Comparison of ENCODE assay signal across 17 cellular contexts in genomic region chr6:119602215-119603178, GRCh38.
A peak's percentile ranks its signal among the peaks of the same experiment; 100 is the strongest.
DNase-seq lines count a peak whose midpoint lies in the region; FAIRE-seq and TF ChIP-seq lines count a peak whose summit lies in the region.
"Had no signal": no experiment of that assay in that cellular context is flagged by ENCODE, and none has a peak within 500 bp of the region (broad histone marks: within the 10 kb centered on the region; RNA-seq: fewer than 3 reads in every experiment).

No MANE protein-coding gene starts in this region.

- DNase-seq in AG10803 (ENCODE audit: low read depth): peak; percentile 63
- peak; percentile 88 for DNase-seq in LHCN-M2 (ENCODE audit: low read depth)
- peak; percentile 81 for DNase-seq in mammary epithelial cell
- peak; percentile 45 for DNase-seq in keratinocyte (ENCODE audit: low read depth, low spot score)
- DNase-seq in activated gamma-delta T cell treated with Interleukin-2 at 50 U/mL for 16 hours: no peak
- DNase-seq in T-helper 2 cell treated with Interferon-gamma antibody and Interleukin-4, amounts not matched to agents 5 μg/mL and 100 μg/mL, for 36 hours (ENCODE audit: low spot score): no peak
- no peak for DNase-seq in KBM-7
- no peak for DNase-seq in Caco-2
- DNase-seq: activated CD4-positive, alpha-beta T cell treated with anti-CD3 and anti-CD28 coated beads, Interleukin-2, amount 50 U/mL, for 48 hours; activated naive CD8-positive, alpha-beta T cell treated with anti-CD3 and anti-CD28 coated beads, Interleukin-2, amount 50 U/mL, for 24 hours; left ventricle myocardium superior; NCI-H1417; posterior cingulate gyrus; stimulated activated CD4-positive, alpha-beta T cell treated with anti-CD3 and anti-CD28 coated beads, Interleukin-12 subunit alpha, Interleukin-12 subunit beta, amount 100 ng/mL, for 4 hours had no signal

- dilution Hi-C loops in mammary epithelial cell (cut with HindIII; ENCODE audit: low sequenced_read_pairs): no loop called here
- dilution Hi-C loops in keratinocyte (cut with MboI; ENCODE audit: extremely low pct_ligation_motif_present, low sequenced_read_pairs): no loop called here

- H4K20me1 ChIP-seq in mammary epithelial cell (ENCODE audit: insufficient read depth, low read length) (no peaks in the 10 kb centered on the region), keratinocyte (ENCODE audit: control insufficient read depth, extremely low read depth, insufficient read depth, low read length) (no peaks in the 10 kb centered on the region)

- no peaks in the 10 kb centered on the region for H3K27me3 ChIP-seq in mammary epithelial cell (ENCODE audit: insufficient read depth, low read length)
- no peaks in the 10 kb centered on the region for H3K27me3 ChIP-seq in keratinocyte (ENCODE audit: control insufficient read depth, extremely low read depth, insufficient read depth, low read length)
- H3K27me3 ChIP-seq in Caco-2 (replicated peaks; ENCODE audit: control insufficient read depth, insufficient read depth, low read length): no peaks in the 10 kb centered on the region

- POLR2A ChIA-PET in Caco-2 (lab: Charles Lee): no interaction called here

- no peak for TF ChIP-seq CTCF in AG10803 (conservative IDR thresholded peaks at IDR 0.05; ENCODE audit: low read length)
- TF ChIP-seq CTCF in mammary epithelial cell (conservative IDR thresholded peaks at IDR 0.05 in 1 of 2, IDR thresholded peaks at IDR 0.05 in 1 of 2; ENCODE audit: extremely low read depth in 1 of 2, insufficient read depth in 1 of 2, low read depth in 1 of 2, low read length in 2 of 2): no peak
- TF ChIP-seq CTCF in keratinocyte (optimal IDR thresholded peaks at IDR 0.05 in 1 of 3, IDR thresholded peaks at IDR 0.05 in 1 of 3, conservative IDR thresholded peaks at IDR 0.05 in 1 of 3; ENCODE audit: extremely low read depth in 1 of 3, insufficient read depth in 2 of 3, low read length in 3 of 3): no peak
- TF ChIP-seq CTCF in Caco-2 (IDR thresholded peaks at IDR 0.05; ENCODE audit: insufficient read depth in 1 of 2, low read depth in 1 of 2, low read length in 1 of 2, severe bottlenecking in 1 of 2, unreplicated experiment in 1 of 2): no peak

- H3K4me3 ChIP-seq in AG10803 (ENCODE audit: low read length): no peak overlapping the region
- H3K4me3 ChIP-seq in mammary epithelial cell (replicated peaks in 1 of 3; ENCODE audit: insufficient read depth in 1 of 3, low read depth in 2 of 3, low read length in 3 of 3): no peak overlapping the region
- H3K4me3 ChIP-seq in keratinocyte (ENCODE audit: control insufficient read depth in 2 of 3, extremely low read depth in 1 of 3, insufficient read depth in 2 of 3, low read depth in 1 of 3, low read length in 3 of 3): peak overlapping the region in 2 of 3 experiments; percentile 14 to 29
- H3K4me3 ChIP-seq in Caco-2 (ENCODE audit: low read depth, low read length): no peak overlapping the region

- BruUV-seq in mammary epithelial cell (replicated peaks; lab: Mats Ljungman, UMichigan) (TSS peak; percentile 98), Caco-2 (replicated peaks; lab: Mats Ljungman, UMichigan) (no TSS peak)

- H3K9ac ChIP-seq in mammary epithelial cell (ENCODE audit: insufficient read depth, low read length) (peak overlapping the region; percentile 50), keratinocyte (ENCODE audit: control insufficient read depth, extremely low read depth, insufficient read depth, low read length) (no peak overlapping the region)

- no peaks in the 10 kb centered on the region for H3K9me3 Mint-ChIP-seq in T-helper 2 cell treated with Interferon-gamma antibody and Interleukin-4, amounts not matched to agents 5 μg/mL and 100 μg/mL, for 36 hours
- no peaks in the 10 kb centered on the region for H3K9me3 Mint-ChIP-seq in Caco-2 (ENCODE audit: unreplicated experiment)
- H3K9me3 Mint-ChIP-seq: activated naive CD8-positive, alpha-beta T cell treated with anti-CD3 and anti-CD28 coated beads, Interleukin-2, amount 50 U/mL, for 24 hours had no signal

- 64% methylated on average over 3 of the region's 3 CpGs for WGBS in mammary epithelial cell (ENCODE audit: low coverage, missing lambda C conversion rate)

- H3K79me2 ChIP-seq in mammary epithelial cell (ENCODE audit: insufficient read depth, low read length) (no peaks in the 10 kb centered on the region), keratinocyte (ENCODE audit: control insufficient read depth, insufficient read depth, low read length) (no peaks in the 10 kb centered on the region)

- H3K4me3 Mint-ChIP-seq in T-helper 2 cell treated with Interferon-gamma antibody and Interleukin-4, amounts not matched to agents 5 μg/mL and 100 μg/mL, for 36 hours: no peak overlapping the region
- no peak overlapping the region for H3K4me3 Mint-ChIP-seq in Caco-2 (ENCODE audit: unreplicated experiment)
- H3K4me3 Mint-ChIP-seq: activated naive CD8-positive, alpha-beta T cell treated with anti-CD3 and anti-CD28 coated beads, Interleukin-2, amount 50 U/mL, for 24 hours; B cell had no signal

- no peaks in the 10 kb centered on the region for H3K4me1 Mint-ChIP-seq in T-helper 2 cell treated with Interferon-gamma antibody and Interleukin-4, amounts not matched to agents 5 μg/mL and 100 μg/mL, for 36 hours (ENCODE audit: low read depth)
- H3K4me1 Mint-ChIP-seq in Caco-2 (ENCODE audit: low read depth, unreplicated experiment): no peaks in the 10 kb centered on the region
- H3K4me1 Mint-ChIP-seq: activated naive CD8-positive, alpha-beta T cell treated with anti-CD3 and anti-CD28 coated beads, Interleukin-2, amount 50 U/mL, for 24 hours; B cell had no signal

- peaks cover 22% of the 10 kb centered on the region for H3K4me1 ChIP-seq in mammary epithelial cell (ENCODE audit: insufficient read depth, low read length)
- peaks cover 28% of the 10 kb centered on the region for H3K4me1 ChIP-seq in keratinocyte (ENCODE audit: control insufficient read depth, extremely low read depth, insufficient read depth, low read length)
- no peaks in the 10 kb centered on the region for H3K4me1 ChIP-seq in Caco-2

- H3K36me3 ChIP-seq in mammary epithelial cell (ENCODE audit: insufficient read depth, low read length): no peaks in the 10 kb centered on the region
- no peaks in the 10 kb centered on the region for H3K36me3 ChIP-seq in keratinocyte (ENCODE audit: control insufficient read depth in 2 of 2, extremely low read depth in 1 of 2, insufficient read depth in 2 of 2, low read length in 2 of 2)
- H3K36me3 ChIP-seq in Caco-2 (ENCODE audit: control insufficient read depth, insufficient read depth, low read length): no peaks in the 10 kb centered on the region

- no peaks in the 10 kb centered on the region for H3K36me3 Mint-ChIP-seq in T-helper 2 cell treated with Interferon-gamma antibody and Interleukin-4, amounts not matched to agents 5 μg/mL and 100 μg/mL, for 36 hours (ENCODE audit: low read depth)
- H3K36me3 Mint-ChIP-seq in Caco-2 (ENCODE audit: insufficient read depth, unreplicated experiment): no peaks in the 10 kb centered on the region

- CTCF ChIA-PET in mammary epithelial cell (lab: Charles Lee; ENCODE audit: low non-redundant PET) (no interaction called here), Caco-2 (lab: Charles Lee) (no interaction called here)

- no peaks in the 10 kb centered on the region for H3K9me1 ChIP-seq in keratinocyte (ENCODE audit: control insufficient read depth, extremely low read depth, insufficient read depth, low read length)

- peak overlapping the region; percentile 12 for H2AFZ ChIP-seq in mammary epithelial cell (ENCODE audit: low read depth, low read length)
- H2AFZ ChIP-seq in keratinocyte (ENCODE audit: control insufficient read depth, low read length): peak overlapping the region; percentile 31

- H3K27ac ChIP-seq in mammary epithelial cell (ENCODE audit: insufficient read depth, low read depth, low read length): peak overlapping the region; percentile 56
- H3K27ac ChIP-seq in keratinocyte (ENCODE audit: control insufficient read depth, insufficient read depth, low read length): peak overlapping the region; percentile 82

- peak; percentile 90 for FAIRE-seq in keratinocyte (lab: Jason Lieb, UNC)
- FAIRE-seq: colon, D721Med had no signal

- peak overlapping the region; percentile 68 for H3K4me2 ChIP-seq in mammary epithelial cell (ENCODE audit: insufficient read depth, low read depth, low read length)
- peak overlapping the region; percentile 73 for H3K4me2 ChIP-seq in keratinocyte (ENCODE audit: control insufficient read depth, extremely low read depth, insufficient read depth, low read depth, low read length)

- intact Hi-C loops in mammary epithelial cell (cut with micrococcal nuclease): no loop called here
- intact Hi-C loops in Caco-2 (cut with micrococcal nuclease; ENCODE audit: unreplicated experiment): no loop called here

- in situ Hi-C loops in mammary epithelial cell (cut with MboI; ENCODE audit: low sequenced_read_pairs in 2 of 2): no loop called here
- in situ Hi-C loops in KBM-7 (cut with MboI; ENCODE audit: low pct_unique_long_range_greater_than_20kb, low sequenced_read_pairs): no loop called here

- H3K27ac Mint-ChIP-seq in T-helper 2 cell treated with Interferon-gamma antibody and Interleukin-4, amounts not matched to agents 5 μg/mL and 100 μg/mL, for 36 hours: no peak overlapping the region
- H3K27ac Mint-ChIP-seq in Caco-2 (ENCODE audit: unreplicated experiment): no peak overlapping the region
- H3K27ac Mint-ChIP-seq: activated naive CD8-positive, alpha-beta T cell treated with anti-CD3 and anti-CD28 coated beads, Interleukin-2, amount 50 U/mL, for 24 hours; B cell had no signal

- no peaks in the 10 kb centered on the region for H3K9me3 ChIP-seq in mammary epithelial cell (replicated peaks; ENCODE audit: insufficient read depth, low read length)
- H3K9me3 ChIP-seq in keratinocyte (ENCODE audit: control insufficient read depth, low read depth, low read length): no peaks in the 10 kb centered on the region
- H3K9me3 ChIP-seq in Caco-2: no peaks in the 10 kb centered on the region

- H3K27me3 Mint-ChIP-seq in T-helper 2 cell treated with Interferon-gamma antibody and Interleukin-4, amounts not matched to agents 5 μg/mL and 100 μg/mL, for 36 hours (ENCODE audit: low read depth): peaks cover 2% of the 10 kb centered on the region
- H3K27me3 Mint-ChIP-seq in Caco-2 (ENCODE audit: insufficient read depth, unreplicated experiment): no peaks in the 10 kb centered on the region
- H3K27me3 Mint-ChIP-seq: activated naive CD8-positive, alpha-beta T cell treated with anti-CD3 and anti-CD28 coated beads, Interleukin-2, amount 50 U/mL, for 24 hours; B cell had no signal

Comparison
In these comparisons a context has a peak if more than half of its experiments do, and no peak if none do; other contexts are left out.
1. DNase-seq: peak in AG10803 (single experiment), LHCN-M2 (single experiment), mammary epithelial cell (single experiment) and keratinocyte (single experiment); none in activated gamma-delta T cell treated with Interleukin-2 at 50 U/mL for 16 hours (single experiment), T-helper 2 cell treated with Interferon-gamma antibody and Interleukin-4, amounts not matched to agents 5 μg/mL and 100 μg/mL, for 36 hours (single experiment), KBM-7 (single experiment) and Caco-2 (0 of 2).
2. H3K4me3 ChIP-seq: peak in keratinocyte (2 of 3); none in AG10803 (single experiment), mammary epithelial cell (0 of 3) and Caco-2 (single experiment).